ENCODE assay signal across 19 cellular contexts in the genomic region with DNA sequence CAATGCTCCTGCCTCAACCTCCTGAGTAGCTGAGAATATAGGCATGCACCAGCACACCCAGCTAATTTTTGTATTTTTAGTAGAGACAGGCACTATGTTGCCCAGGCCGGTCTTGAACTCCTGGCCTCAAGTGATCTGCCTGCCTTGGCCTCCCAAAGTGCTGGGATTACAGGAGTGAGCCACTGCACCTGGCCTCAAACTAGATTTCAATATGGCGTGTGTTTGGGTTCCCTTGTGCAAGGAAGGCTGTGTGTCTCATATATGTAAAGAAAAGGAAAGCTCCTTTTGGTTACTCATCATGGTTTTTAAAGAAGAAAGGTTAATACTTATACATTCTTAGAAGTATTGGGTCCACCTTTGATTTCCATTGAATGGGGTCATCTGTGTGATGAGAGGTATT.
DNase-seq lines count a peak whose midpoint lies in the region; ATAC-seq and TF ChIP-seq lines count a peak whose summit lies in the region.
"Had no signal": no experiment of that assay in that cellular context is flagged by ENCODE, and none has a peak within 500 bp of the region (broad histone marks: within the 10 kb centered on the region; RNA-seq: fewer than 3 reads in every experiment).

No MANE protein-coding gene starts in this region.

- H3K36me3 Mint-ChIP-seq in activated T-cell treated with anti-CD3 and anti-CD28 coated beads, Interleukin-2, amount 50 U/mL, for 24 hours (ENCODE audit: low read depth), result no peaks in the 10 kb centered on the region
- H3K36me3 Mint-ChIP-seq in activated naive CD8-positive, alpha-beta T cell, result peaks cover 2% of the 10 kb centered on the region

- intact Hi-C loops in spleen (cut with DNase I; ENCODE audit: low total_unique reads) (no loop called here), left lung (cut with DNase I) (no loop called here), right lobe of liver (cut with DNase I) (no loop called here)

- peaks cover 0 to 11% (median 4%) of the 10 kb centered on the region in 6 donors for H3K36me3 ChIP-seq in spleen
- no peaks in the 10 kb centered on the region for H3K36me3 ChIP-seq in left lung
- H3K36me3 ChIP-seq in right lobe of liver, result no peaks in the 10 kb centered on the region

- H3K27ac ChIP-seq in spleen (peak overlapping the region in 7 of 8 donors; percentile 67 to 86 (median 73)), left lung (peak overlapping the region in 1 of 2 donors; percentile 75), right lobe of liver (no peak overlapping the region)
- H3K27ac ChIP-seq: SK-N-MC had no signal

- H3K27me3 ChIP-seq in spleen (replicated peaks in 1 of 7), result no peaks in the 10 kb centered on the region
- no peaks in the 10 kb centered on the region for H3K27me3 ChIP-seq in left lung
- no peaks in the 10 kb centered on the region for H3K27me3 ChIP-seq in right lobe of liver

- peaks cover 9% of the 10 kb centered on the region for H3K27me3 Mint-ChIP-seq in activated T-cell treated with anti-CD3 and anti-CD28 coated beads, Interleukin-2, amount 50 U/mL, for 24 hours
- H3K27me3 Mint-ChIP-seq in activated naive CD8-positive, alpha-beta T cell, result no peaks in the 10 kb centered on the region

- H3K4me3 ChIP-seq in GM12865 (ENCODE audit: low read depth, low read length) (peak overlapping the region; percentile 47), spleen (peak overlapping the region in 1 of 8 donors; percentile 6), left lung (no peak overlapping the region), right lobe of liver (no peak overlapping the region)
- H3K4me3 ChIP-seq: SK-N-MC, stomach had no signal

- H3K9me3 ChIP-seq in spleen (peaks cover 0 to 5% (median 0%) of the 10 kb centered on the region in 8 donors), left lung (no peaks in the 10 kb centered on the region), right lobe of liver (no peaks in the 10 kb centered on the region)
- H3K9me3 ChIP-seq: stomach had no signal

- H3K27ac Mint-ChIP-seq in activated T-cell treated with anti-CD3 and anti-CD28 coated beads, Interleukin-2, amount 50 U/mL, for 24 hours, result no peak overlapping the region
- H3K27ac Mint-ChIP-seq in activated naive CD8-positive, alpha-beta T cell, result peak overlapping the region; percentile 94
- H3K27ac Mint-ChIP-seq: progenitor cell of endocrine pancreas, type B pancreatic cell had no signal

- H3K4me1 Mint-ChIP-seq in activated T-cell treated with anti-CD3 and anti-CD28 coated beads, Interleukin-2, amount 50 U/mL, for 24 hours (ENCODE audit: low read depth), result peaks cover 57% of the 10 kb centered on the region
- peaks cover 47% of the 10 kb centered on the region for H3K4me1 Mint-ChIP-seq in activated naive CD8-positive, alpha-beta T cell (ENCODE audit: low read depth)

- 90 to 98% (median 98%) methylated on average over 2 of the region's 2 CpGs for WGBS in spleen, 5 donors
- 83% methylated on average over 1 of the region's 2 CpGs for WGBS in right lobe of liver (ENCODE audit: insufficient coverage, low coverage, low lambda C conversion rate, missing lambda C conversion rate)

- TF ChIP-seq CTCF in GM12865 (IDR thresholded peaks at IDR 0.05; ENCODE audit: insufficient read depth, low read depth, low read length, missing control alignments), result no peak
- no peak for TF ChIP-seq CTCF in spleen (IDR thresholded peaks at IDR 0.05 in 8 of 11, conservative IDR thresholded peaks at IDR 0.05 in 3 of 11)
- no peak for TF ChIP-seq CTCF in left lung (IDR thresholded peaks at IDR 0.05)
- no peak for TF ChIP-seq CTCF in right lobe of liver (IDR thresholded peaks at IDR 0.05)

- H3K9me3 Mint-ChIP-seq in activated T-cell treated with anti-CD3 and anti-CD28 coated beads, Interleukin-2, amount 50 U/mL, for 24 hours, result no peaks in the 10 kb centered on the region
- no peaks in the 10 kb centered on the region for H3K9me3 Mint-ChIP-seq in activated naive CD8-positive, alpha-beta T cell (ENCODE audit: low read depth)
- H3K9me3 Mint-ChIP-seq: type B pancreatic cell had no signal

- H3K4me1 ChIP-seq in spleen (peaks cover 29 to 73% (median 60%) of the 10 kb centered on the region in 6 donors), left lung (peaks cover 0 to 59% of the 10 kb centered on the region in 2 donors), right lobe of liver (no peaks in the 10 kb centered on the region)

- H3K4me3 Mint-ChIP-seq in activated T-cell treated with anti-CD3 and anti-CD28 coated beads, Interleukin-2, amount 50 U/mL, for 24 hours, result no peak overlapping the region
- peak overlapping the region; percentile 80 for H3K4me3 Mint-ChIP-seq in activated naive CD8-positive, alpha-beta T cell
- H3K4me3 Mint-ChIP-seq: dendritic cell treated with granulocyte-macrophage colony-stimulating factor and Interleukin-4, amounts not matched to agents 40 ng/mL and 50 ng/mL, for 4 days; neural crest cell; type B pancreatic cell had no signal

- TF ChIP-seq POLR2A in spleen (IDR thresholded peaks at IDR 0.05), result no peak
- TF ChIP-seq POLR2A in right lobe of liver (IDR thresholded peaks at IDR 0.05), result no peak

- no peak for ATAC-seq in left lung
- no peak for ATAC-seq in right lobe of liver

- peak; percentile 24 for DNase-seq in activated T-cell treated with anti-CD3 and anti-CD28 coated beads, Interleukin-2, amount 50 U/mL, for 24 hours
- DNase-seq in activated T-cell treated with anti-CD3 and anti-CD28 coated beads, Interleukin-2, amount 50 U/mL, for 1 hour, result no peak
- no peak for DNase-seq in GM12865 (ENCODE audit: low read depth)
- no peak for DNase-seq in spleen
- DNase-seq in left lung, result no peak
- no peak for DNase-seq in right lobe of liver
- no peak for DNase-seq in GM19238 (ENCODE audit: insufficient read length, low spot score)
- DNase-seq: amniotic stem cell, DMS79, glutamatergic neuron, midbrain, NCI-H510A, stomach had no signal

Comparison
In these comparisons a context has a peak if more than half of its experiments do, and no peak if none do; other contexts are left out.
1. H3K27ac ChIP-seq: peak in spleen (7 of 8); none in right lobe of liver (0 of 3).